In genomic region chr3:194296832-194297666, GRCh38 we compare ENCODE assay signal across 9 cellular contexts. TPM values are rescaled to one million over a fixed set of nuclear protein-coding genes. Genes with fewer than 3 reads are reported as not detected.
DNase-seq lines count a peak whose midpoint lies in the region; ATAC-seq and TF ChIP-seq lines count a peak whose summit lies in the region.
"Had no signal": no experiment of that assay in that cellular context is flagged by ENCODE, and none has a peak within 500 bp of the region (broad histone marks: within the 10 kb centered on the region; RNA-seq: fewer than 3 reads in every experiment).

No MANE protein-coding gene starts in this region.

- H3K27ac Mint-ChIP-seq in type B pancreatic cell = peak overlapping the region; percentile 92

- H3K36me3 ChIP-seq in esophagus (ENCODE audit: control insufficient read depth in 2 of 2, insufficient read depth in 2 of 2, low read length in 1 of 2) = no peaks in the 10 kb centered on the region

- no peaks in the 10 kb centered on the region for H3K9me3 ChIP-seq in esophagus (ENCODE audit: control insufficient read depth in 2 of 2, insufficient read depth in 1 of 2, low read depth in 1 of 2, low read length in 1 of 2)

- WGBS in esophagus, 2 donors = 27 to 34% methylated on average over 48 to 58 of the region's 58 CpGs

- TF ChIP-seq CTCF in type B pancreatic cell (conservative IDR thresholded peaks at IDR 0.05) (peak; percentile 35), foreskin fibroblast (IDR thresholded peaks at IDR 0.05; ENCODE audit: low read depth, low read length) (no peak), GM10248 (IDR thresholded peaks at IDR 0.05; ENCODE audit: control extremely low read depth, extremely low read depth, low read depth, missing control alignments) (no peak)

- peak overlapping the region; percentile 81 for H3K4me3 Mint-ChIP-seq in type B pancreatic cell

- peaks cover 40% of the 10 kb centered on the region for H3K4me1 Mint-ChIP-seq in type B pancreatic cell (ENCODE audit: unreplicated experiment)

- POLR2A ChIA-PET in GM10248 (lab: Yijun Ruan, JAX) = no interaction called here

- H3K4me3 ChIP-seq in esophagus (ENCODE audit: low read depth in 1 of 2, low read length in 2 of 2) = peak overlapping the region; percentile 38
- peak overlapping the region in 1 of 2 donors; percentile 33 for H3K4me3 ChIP-seq in foreskin fibroblast (ENCODE audit: low read depth in 1 of 2, low read length in 2 of 2)

- DNase-seq in NCI-H2227 (lab: John Stamatoyannopoulos, UW; ENCODE audit: unreplicated experiment) = peak; percentile 77
- peak; percentile 89 for DNase-seq in mesenteric fat pad (ENCODE audit: low spot score)
- peak; percentile 82 for DNase-seq in type B pancreatic cell (ENCODE audit: extremely low spot score, unreplicated experiment)
- DNase-seq in foreskin fibroblast = no peak
- no peak for DNase-seq in GM10248 (ENCODE audit: extremely low spot score)
- DNase-seq: OCI-M1 had no signal

- H3K27me3 Mint-ChIP-seq in type B pancreatic cell = peaks cover 8% of the 10 kb centered on the region

- H3K27me3 ChIP-seq in esophagus (ENCODE audit: control insufficient read depth in 1 of 2, insufficient read depth in 2 of 2, low read length in 2 of 2) = no peaks in the 10 kb centered on the region

- H3K36me3 Mint-ChIP-seq in type B pancreatic cell = peaks cover 12% of the 10 kb centered on the region

- H3K9me3 Mint-ChIP-seq in type B pancreatic cell = no peaks in the 10 kb centered on the region

- H3K4me1 ChIP-seq in esophagus (ENCODE audit: control insufficient read depth in 2 of 2, insufficient read depth in 2 of 2, low read length in 1 of 2) = peaks cover 3 to 7% of the 10 kb centered on the region in 2 donors

- peak overlapping the region in 1 of 2 donors; percentile 31 for H3K27ac ChIP-seq in esophagus (ENCODE audit: low read depth in 2 of 2, low read length in 1 of 2)

- CTCF ChIA-PET in GM10248 (lab: Yijun Ruan, JAX) = interaction anchor here (0.9 to 2.3 kb wide), 2 partner anchors 10 to 19 kb away, joined by 3 to 12 read pairs; no protein-coding TSS in a partner anchor

- ATAC-seq in HG03439 (IDR thresholded peaks at IDR 0.05; ENCODE audit: unreplicated experiment) (no peak), HG02798 (IDR thresholded peaks at IDR 0.05; ENCODE audit: poor library complexity, unreplicated experiment) (no peak)

RNA-seq across cellular contexts. Expression of gene CPN2, which starts 54.1 kb away (rescaled TPM):
- under 1 TPM in 1 of 2 donors, not detected in 1; 0.02 TPM for polyA plus RNA-seq in esophagus
- total RNA-seq in mesenteric fat pad (0.16 TPM), type B pancreatic cell (ENCODE audit: low replicate concordance) (not detected in 2 replicates)

Comparison
In these comparisons a context has a peak if more than half of its experiments do, and no peak if none do; other contexts are left out.
1. DNase-seq: peak in NCI-H2227 (single experiment), mesenteric fat pad (single experiment) and type B pancreatic cell (single experiment); none in foreskin fibroblast (0 of 2) and GM10248 (single experiment).